In the genomic region with DNA sequence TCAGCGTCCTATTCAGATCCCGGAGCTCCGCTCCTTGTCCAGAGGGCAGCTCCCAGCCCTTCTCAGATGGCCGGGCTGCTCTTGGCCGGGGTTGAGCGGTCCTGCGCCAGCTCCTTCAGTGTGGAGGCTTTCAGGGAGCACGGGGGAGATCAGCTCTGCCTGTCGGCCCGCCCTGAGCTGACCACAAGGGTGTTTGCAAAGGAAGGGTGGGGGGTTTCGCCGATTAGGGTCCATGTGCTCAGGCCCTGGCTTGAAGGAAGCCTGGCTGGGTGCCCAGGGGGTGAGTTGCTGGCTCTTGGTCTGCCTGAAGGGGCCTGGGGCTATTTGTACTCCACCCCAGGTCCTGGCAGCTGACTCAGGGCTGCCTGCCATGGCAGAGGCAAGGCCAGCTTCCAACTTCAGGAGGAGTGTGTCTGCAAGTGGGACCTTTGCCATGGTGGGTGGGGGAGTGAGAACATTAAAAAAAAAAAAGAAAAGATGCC, we compare ENCODE assay signal across 1 cellular context.
TF ChIP-seq lines count a peak whose summit lies in the region.

No MANE protein-coding gene starts in this region.

TF ChIP-seq in GM23338, 12 proteins besides CTCF, POLR2A, EP300 and RAD21 (continued from another document):
- TF ChIP-seq ZNF462 (CRISPR knock-in tag; IDR thresholded peaks at IDR 0.05) (no peak), ZNF331 (CRISPR knock-in tag; IDR thresholded peaks at IDR 0.05; ENCODE audit: low read depth) (no peak), JUNB (IDR thresholded peaks at IDR 0.05; ENCODE audit: unreplicated experiment) (no peak), EZH2phosphoT487 (IDR thresholded peaks at IDR 0.05; ENCODE audit: unreplicated experiment) (no peak), POLR2AphosphoS5 (IDR thresholded peaks at IDR 0.05; ENCODE audit: low read depth) (no peak), EZH2 (IDR thresholded peaks at IDR 0.05; ENCODE audit: low read depth, unreplicated experiment) (no peak), CREB1 (CRISPR knock-in tag; IDR thresholded peaks at IDR 0.05; ENCODE audit: low read depth) (no peak), ZNF114 (CRISPR knock-in tag; IDR thresholded peaks at IDR 0.05) (no peak), NANOG (IDR thresholded peaks at IDR 0.05; ENCODE audit: borderline replicate concordance) (no peak)
- TF ChIP-seq, protein P1, sequence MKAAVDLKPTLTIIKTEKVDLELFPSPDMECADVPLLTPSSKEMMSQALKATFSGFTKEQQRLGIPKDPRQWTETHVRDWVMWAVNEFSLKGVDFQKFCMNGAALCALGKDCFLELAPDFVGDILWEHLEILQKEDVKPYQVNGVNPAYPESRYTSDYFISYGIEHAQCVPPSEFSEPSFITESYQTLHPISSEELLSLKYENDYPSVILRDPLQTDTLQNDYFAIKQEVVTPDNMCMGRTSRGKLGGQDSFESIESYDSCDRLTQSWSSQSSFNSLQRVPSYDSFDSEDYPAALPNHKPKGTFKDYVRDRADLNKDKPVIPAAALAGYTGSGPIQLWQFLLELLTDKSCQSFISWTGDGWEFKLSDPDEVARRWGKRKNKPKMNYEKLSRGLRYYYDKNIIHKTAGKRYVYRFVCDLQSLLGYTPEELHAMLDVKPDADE (IDR thresholded peaks at IDR 0.05): no peak
- TF ChIP-seq, protein P2, sequence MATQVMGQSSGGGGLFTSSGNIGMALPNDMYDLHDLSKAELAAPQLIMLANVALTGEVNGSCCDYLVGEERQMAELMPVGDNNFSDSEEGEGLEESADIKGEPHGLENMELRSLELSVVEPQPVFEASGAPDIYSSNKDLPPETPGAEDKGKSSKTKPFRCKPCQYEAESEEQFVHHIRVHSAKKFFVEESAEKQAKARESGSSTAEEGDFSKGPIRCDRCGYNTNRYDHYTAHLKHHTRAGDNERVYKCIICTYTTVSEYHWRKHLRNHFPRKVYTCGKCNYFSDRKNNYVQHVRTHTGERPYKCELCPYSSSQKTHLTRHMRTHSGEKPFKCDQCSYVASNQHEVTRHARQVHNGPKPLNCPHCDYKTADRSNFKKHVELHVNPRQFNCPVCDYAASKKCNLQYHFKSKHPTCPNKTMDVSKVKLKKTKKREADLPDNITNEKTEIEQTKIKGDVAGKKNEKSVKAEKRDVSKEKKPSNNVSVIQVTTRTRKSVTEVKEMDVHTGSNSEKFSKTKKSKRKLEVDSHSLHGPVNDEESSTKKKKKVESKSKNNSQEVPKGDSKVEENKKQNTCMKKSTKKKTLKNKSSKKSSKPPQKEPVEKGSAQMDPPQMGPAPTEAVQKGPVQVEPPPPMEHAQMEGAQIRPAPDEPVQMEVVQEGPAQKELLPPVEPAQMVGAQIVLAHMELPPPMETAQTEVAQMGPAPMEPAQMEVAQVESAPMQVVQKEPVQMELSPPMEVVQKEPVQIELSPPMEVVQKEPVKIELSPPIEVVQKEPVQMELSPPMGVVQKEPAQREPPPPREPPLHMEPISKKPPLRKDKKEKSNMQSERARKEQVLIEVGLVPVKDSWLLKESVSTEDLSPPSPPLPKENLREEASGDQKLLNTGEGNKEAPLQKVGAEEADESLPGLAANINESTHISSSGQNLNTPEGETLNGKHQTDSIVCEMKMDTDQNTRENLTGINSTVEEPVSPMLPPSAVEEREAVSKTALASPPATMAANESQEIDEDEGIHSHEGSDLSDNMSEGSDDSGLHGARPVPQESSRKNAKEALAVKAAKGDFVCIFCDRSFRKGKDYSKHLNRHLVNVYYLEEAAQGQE (IDR thresholded peaks at IDR 0.05; ENCODE audit: unreplicated experiment): no peak
